In the genomic region with DNA sequence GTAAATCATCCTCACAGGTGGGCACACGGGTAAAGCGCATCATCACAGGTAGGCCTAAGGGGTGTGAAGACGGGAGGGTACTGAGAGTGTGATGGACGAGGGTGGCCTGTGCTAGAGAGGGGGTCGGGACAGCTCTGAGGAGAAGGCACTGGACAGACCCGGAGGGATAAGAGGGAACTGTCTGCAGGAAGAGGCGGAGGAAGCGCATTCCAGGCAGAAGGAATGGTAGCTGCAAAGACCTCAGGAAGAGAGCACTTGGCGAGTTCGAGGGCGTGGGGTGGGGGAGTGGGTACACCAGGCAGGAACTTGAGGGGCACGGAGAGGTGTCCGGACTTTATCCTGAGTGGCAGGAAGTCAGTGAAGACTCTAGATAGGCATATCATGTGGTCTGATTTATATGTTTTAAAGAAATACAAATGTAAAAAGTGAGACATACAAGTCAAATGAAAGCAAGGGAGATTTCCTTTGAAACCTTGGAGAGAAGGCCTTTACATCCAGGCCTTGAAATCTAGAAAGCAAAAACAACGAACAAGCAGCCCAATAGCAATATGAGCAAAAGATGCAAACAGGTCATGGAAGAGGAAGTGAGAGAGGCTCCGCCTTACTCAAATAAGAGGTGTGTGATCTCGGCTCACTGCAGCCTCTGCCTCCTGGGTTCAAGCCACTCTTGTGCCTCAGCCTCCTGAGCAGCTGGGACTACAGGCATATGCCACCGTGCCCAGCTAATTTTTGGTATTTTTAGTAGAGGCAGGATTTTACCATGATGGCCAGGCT, we compare ENCODE assay signal across 10 cellular contexts. TPM values are rescaled to one million over a fixed set of nuclear protein-coding genes. Genes with fewer than 3 reads are reported as not detected.
A peak's percentile ranks its signal among the peaks of the same experiment; 100 is the strongest.
DNase-seq lines count a peak whose midpoint lies in the region; ATAC-seq lines count a peak whose summit lies in the region.
"Had no signal": no experiment of that assay in that cellular context is flagged by ENCODE, and none has a peak within 500 bp of the region (broad histone marks: within the 10 kb centered on the region; RNA-seq: fewer than 3 reads in every experiment).

No MANE protein-coding gene starts in this region.

- H3K4me1 Mint-ChIP-seq in stimulated activated naive CD8-positive, alpha-beta T cell treated with anti-CD3 and anti-CD28 coated beads, Interleukin-15, Interleukin-2, amounts not matched to agents 100 ng/mL and 50 ng/mL, for 24 hours (ENCODE audit: low read depth), result peaks cover 30% of the 10 kb centered on the region
- H3K4me1 Mint-ChIP-seq in activated CD4-positive, alpha-beta memory T cell treated with anti-CD3 and anti-CD28 coated beads, Interleukin-2, amount 10 ng/mL, durations not matched to agents 7 days and 5 days, result peaks cover 36% of the 10 kb centered on the region

- H3K4me3 Mint-ChIP-seq in stimulated activated naive CD8-positive, alpha-beta T cell treated with anti-CD3 and anti-CD28 coated beads, Interleukin-15, Interleukin-2, amounts not matched to agents 100 ng/mL and 50 ng/mL, for 24 hours, result no peak overlapping the region
- no peak overlapping the region for H3K4me3 Mint-ChIP-seq in activated CD4-positive, alpha-beta memory T cell treated with anti-CD3 and anti-CD28 coated beads, Interleukin-2, amount 10 ng/mL, durations not matched to agents 7 days and 5 days

- POLR2A ChIA-PET in activated CD4-positive, alpha-beta memory T cell treated with anti-CD3 and anti-CD28 coated beads, Interleukin-2, amount 10 ng/mL, durations not matched to agents 7 days and 5 days (lab: Charles Lee), result interaction anchor here (0.6 to 1.1 kb wide), 3 partner anchors 8 to 450 kb away, joined by 3 to 4 read pairs (median 3); no protein-coding TSS in a partner anchor

- no peaks in the 10 kb centered on the region for H3K9me3 Mint-ChIP-seq in stimulated activated naive CD8-positive, alpha-beta T cell treated with anti-CD3 and anti-CD28 coated beads, Interleukin-15, Interleukin-2, amounts not matched to agents 100 ng/mL and 50 ng/mL, for 24 hours
- no peaks in the 10 kb centered on the region for H3K9me3 Mint-ChIP-seq in activated CD4-positive, alpha-beta memory T cell treated with anti-CD3 and anti-CD28 coated beads, Interleukin-2, amount 10 ng/mL, durations not matched to agents 7 days and 5 days

- no peaks in the 10 kb centered on the region for H3K27me3 Mint-ChIP-seq in stimulated activated naive CD8-positive, alpha-beta T cell treated with anti-CD3 and anti-CD28 coated beads, Interleukin-15, Interleukin-2, amounts not matched to agents 100 ng/mL and 50 ng/mL, for 24 hours
- no peaks in the 10 kb centered on the region for H3K27me3 Mint-ChIP-seq in activated CD4-positive, alpha-beta memory T cell treated with anti-CD3 and anti-CD28 coated beads, Interleukin-2, amount 10 ng/mL, durations not matched to agents 7 days and 5 days

- no peak for DNase-seq in stimulated activated naive CD8-positive, alpha-beta T cell treated with anti-CD3 and anti-CD28 coated beads, Interleukin-15, Interleukin-2, amounts not matched to agents 100 U/mL and 50 U/mL, for 24 hours
- no peak for DNase-seq in activated CD4-positive, alpha-beta memory T cell treated with anti-CD3 and anti-CD28 coated beads, Interleukin-2, amount 10 ng/mL, durations not matched to agents 7 days and 5 days
- DNase-seq in GM19240 (ENCODE audit: insufficient read length, low spot score) (no peak), NCI-H2196 (lab: John Stamatoyannopoulos, UW; ENCODE audit: unreplicated experiment) (no peak), GM03348 (ENCODE audit: low spot score) (no peak)
- no peak for DNase-seq in effector CD4-positive, alpha-beta T cell
- DNase-seq: NCI-H187 treated with DMSO at 0.1 percent for 48 hours had no signal

- H3K27ac Mint-ChIP-seq in stimulated activated naive CD8-positive, alpha-beta T cell treated with anti-CD3 and anti-CD28 coated beads, Interleukin-15, Interleukin-2, amounts not matched to agents 100 ng/mL and 50 ng/mL, for 24 hours, result peak overlapping the region; percentile 47
- peak overlapping the region; percentile 56 for H3K27ac Mint-ChIP-seq in activated CD4-positive, alpha-beta memory T cell treated with anti-CD3 and anti-CD28 coated beads, Interleukin-2, amount 10 ng/mL, durations not matched to agents 7 days and 5 days

- CTCF ChIA-PET in activated CD4-positive, alpha-beta memory T cell treated with anti-CD3 and anti-CD28 coated beads, Interleukin-2, amount 10 ng/mL, durations not matched to agents 7 days and 5 days (lab: Charles Lee), result interaction anchor here (1.5 kb wide), 1 partner anchor 280 kb away, joined by 4 read pairs; no protein-coding TSS in a partner anchor

- ATAC-seq in stimulated activated naive CD8-positive, alpha-beta T cell treated with anti-CD3 and anti-CD28 coated beads, Interleukin-15, Interleukin-2, amounts not matched to agents 100 U/mL and 50 U/mL, for 24 hours, result no peak
- ATAC-seq in HG03432 (IDR thresholded peaks at IDR 0.05; ENCODE audit: unreplicated experiment), result peak; percentile 30

- H3K36me3 Mint-ChIP-seq in stimulated activated naive CD8-positive, alpha-beta T cell treated with anti-CD3 and anti-CD28 coated beads, Interleukin-15, Interleukin-2, amounts not matched to agents 100 ng/mL and 50 ng/mL, for 24 hours (ENCODE audit: low read depth), result no peaks in the 10 kb centered on the region
- H3K36me3 Mint-ChIP-seq in activated CD4-positive, alpha-beta memory T cell treated with anti-CD3 and anti-CD28 coated beads, Interleukin-2, amount 10 ng/mL, durations not matched to agents 7 days and 5 days (ENCODE audit: low read depth), result peaks cover 3% of the 10 kb centered on the region

RNA-seq across cellular contexts. Expression of a gene that starts 3.6 kb away (rescaled TPM):
- 10 to 100 TPM; 17.6 to 20.7 TPM for total RNA-seq in activated CD4-positive, alpha-beta memory T cell treated with anti-CD3 and anti-CD28 coated beads, Interleukin-2, amount 10 ng/mL, durations not matched to agents 7 days and 5 days

RNA-seq across cellular contexts. Expression of a gene that starts 15.4 kb away (rescaled TPM):
- total RNA-seq in activated CD4-positive, alpha-beta memory T cell treated with anti-CD3 and anti-CD28 coated beads, Interleukin-2, amount 10 ng/mL, durations not matched to agents 7 days and 5 days, result not detected
- total RNA-seq: ureter had no signal

RNA-seq across cellular contexts. Expression of a gene that starts 46.5 kb away (rescaled TPM):
- 10 to 100 TPM; 20.7 to 21.3 TPM for total RNA-seq in activated CD4-positive, alpha-beta memory T cell treated with anti-CD3 and anti-CD28 coated beads, Interleukin-2, amount 10 ng/mL, durations not matched to agents 7 days and 5 days
